In genomic region chr1:47898156-47898825, GRCh38 we compare ENCODE assay signal across 18 cellular contexts.
"Had no signal": no experiment of that assay in that cellular context is flagged by ENCODE, and none has a peak within 500 bp of the region (broad histone marks: within the 10 kb centered on the region; RNA-seq: fewer than 3 reads in every experiment).

No MANE protein-coding gene starts in this region.

- H3K36me3 Mint-ChIP-seq: naive thymus-derived CD4-positive, alpha-beta T cell; T-cell had no signal

- DNase-seq: activated CD4-positive, alpha-beta T cell treated with anti-CD3 and anti-CD28 coated beads for 36 hours; activated CD8-positive, alpha-beta T cell treated with anti-CD3 and anti-CD28 coated beads, Interleukin-2, amount 10 ng/mL, durations not matched to agents 7 days and 5 days; activated naive CD4-positive, alpha-beta T cell treated with anti-CD3 and anti-CD28 coated beads, Interleukin-2, amount 50 U/mL, for 16 hours; amniotic stem cell; body of pancreas; glutamatergic neuron; left cardiac atrium; naive thymus-derived CD4-positive, alpha-beta T cell; right cardiac atrium; T-cell; T1000; thyroid gland; uterus had no signal

- H3K9me3 Mint-ChIP-seq: activated T-helper 1 cell treated with anti-CD3 and anti-CD28 coated beads, Interleukin-12 subunit alpha, Interleukin-12 subunit beta, Interleukin-2, Interleukin-4 antibody, amounts not matched to agents 30 ng/mL and 10 ng/mL and 1 ng/mL, durations not matched to agents 14 hours and 24 hours and 36 hours; T-cell had no signal

- H3K27ac Mint-ChIP-seq: activated CD4-positive, alpha-beta T cell treated with anti-CD3 and anti-CD28 coated beads for 36 hours; activated CD8-positive, alpha-beta T cell treated with anti-CD3 and anti-CD28 coated beads, Interleukin-2, amount 10 ng/mL, durations not matched to agents 7 days and 5 days; activated T-helper 1 cell treated with anti-CD3 and anti-CD28 coated beads, Interleukin-12 subunit alpha, Interleukin-12 subunit beta, Interleukin-2, Interleukin-4 antibody, amounts not matched to agents 30 ng/mL and 10 ng/mL and 1 ng/mL, durations not matched to agents 14 hours and 24 hours and 36 hours; naive thymus-derived CD4-positive, alpha-beta T cell; T-cell had no signal

- H3K27ac ChIP-seq: body of pancreas, neutrophil, thyroid gland, uterus, VCaP had no signal

- H3K4me1 Mint-ChIP-seq: activated CD4-positive, alpha-beta T cell treated with anti-CD3 and anti-CD28 coated beads for 36 hours; naive thymus-derived CD4-positive, alpha-beta T cell; T-cell had no signal

- H3K27me3 ChIP-seq: body of pancreas, thyroid gland, uterus had no signal

- H3K27me3 Mint-ChIP-seq: activated CD4-positive, alpha-beta T cell treated with anti-CD3 and anti-CD28 coated beads for 36 hours had no signal

- H3K36me3 ChIP-seq: neutrophil, thyroid gland, uterus had no signal

- H3K4me3 Mint-ChIP-seq: activated CD4-positive, alpha-beta T cell treated with anti-CD3 and anti-CD28 coated beads for 36 hours; activated CD8-positive, alpha-beta T cell treated with anti-CD3 and anti-CD28 coated beads, Interleukin-2, amount 10 ng/mL, durations not matched to agents 7 days and 5 days; activated T-helper 1 cell treated with anti-CD3 and anti-CD28 coated beads, Interleukin-12 subunit alpha, Interleukin-12 subunit beta, Interleukin-2, Interleukin-4 antibody, amounts not matched to agents 30 ng/mL and 10 ng/mL and 1 ng/mL, durations not matched to agents 14 hours and 24 hours and 36 hours; naive thymus-derived CD4-positive, alpha-beta T cell; T-cell had no signal

- H3K4me3 ChIP-seq: body of pancreas, lung, smooth muscle cell, thyroid gland, uterus had no signal

- H3K9me3 ChIP-seq: body of pancreas, neutrophil, thyroid gland, uterus had no signal

- H3K4me1 ChIP-seq: body of pancreas, uterus had no signal
